In genomic region chr11:28760676-28761390, GRCh38 we compare ENCODE assay signal across 15 cellular contexts.
DNase-seq lines count a peak whose midpoint lies in the region; ATAC-seq and TF ChIP-seq lines count a peak whose summit lies in the region.
"Had no signal": no experiment of that assay in that cellular context is flagged by ENCODE, and none has a peak within 500 bp of the region (broad histone marks: within the 10 kb centered on the region; RNA-seq: fewer than 3 reads in every experiment).

No MANE protein-coding gene starts in this region.

- no peak overlapping the region for H3K23ac ChIP-seq in trophoblast cell (ENCODE audit: low read length)

- no peaks in the 10 kb centered on the region for H3K9me3 Mint-ChIP-seq in GM23338

- no peak overlapping the region for H3K4ac ChIP-seq in trophoblast cell (ENCODE audit: low read depth, low read length)

- H4K20me1 ChIP-seq in GM23338 (replicated peaks; ENCODE audit: insufficient read depth) (no peaks in the 10 kb centered on the region), mammary epithelial cell (ENCODE audit: insufficient read depth, low read length) (no peaks in the 10 kb centered on the region)

- no peak overlapping the region for H2BK5ac ChIP-seq in trophoblast cell (ENCODE audit: low read depth, low read length, poor library complexity)

- no peak overlapping the region for H2BK120ac ChIP-seq in trophoblast cell (ENCODE audit: insufficient read depth, low read length, poor library complexity)

- H3K4me2 ChIP-seq in GM23338 (0 out of 2 replicates have a peak overlapping the region, but pooled peaks have one; percentile 47), mammary epithelial cell (ENCODE audit: insufficient read depth, low read depth, low read length) (no peak overlapping the region), trophoblast cell (ENCODE audit: low read length) (no peak overlapping the region)

- H3K14ac ChIP-seq in trophoblast cell (ENCODE audit: low read length): no peak overlapping the region

- no TSS peak for BruUV-seq in mammary epithelial cell (replicated peaks; lab: Mats Ljungman, UMichigan)

- H3K4me1 ChIP-seq in GM23338 (ENCODE audit: insufficient read depth): peaks cover 11% of the 10 kb centered on the region
- peaks cover 37% of the 10 kb centered on the region for H3K4me1 ChIP-seq in mammary epithelial cell (ENCODE audit: insufficient read depth, low read length)
- H3K4me1 ChIP-seq in trophoblast cell (ENCODE audit: control insufficient read depth in 1 of 2, insufficient read depth in 2 of 2, low read length in 2 of 2): no peaks in the 10 kb centered on the region
- H3K4me1 ChIP-seq: esophagus squamous epithelium had no signal

- H3K79me2 ChIP-seq in GM23338 (replicated peaks; ENCODE audit: insufficient read depth) (no peaks in the 10 kb centered on the region), mammary epithelial cell (ENCODE audit: insufficient read depth, low read length) (no peaks in the 10 kb centered on the region), trophoblast cell (ENCODE audit: control insufficient read depth, insufficient read depth, low read length, poor library complexity) (no peaks in the 10 kb centered on the region)

- in situ Hi-C loops in mammary epithelial cell (cut with MboI; ENCODE audit: low sequenced_read_pairs in 2 of 2): no loop called here

- ATAC-seq in GM23338 (no peak), HG03175 (IDR thresholded peaks at IDR 0.05; ENCODE audit: unreplicated experiment) (no peak), GM21576 (IDR thresholded peaks at IDR 0.05; ENCODE audit: unreplicated experiment) (no peak)

- no peak overlapping the region for H3K4me3 Mint-ChIP-seq in GM23338
- H3K4me3 Mint-ChIP-seq: CD4-positive, CD25-positive, alpha-beta regulatory T cell had no signal

- H3K4me3 ChIP-seq in GM23338 (no peak overlapping the region), mammary epithelial cell (replicated peaks in 1 of 3; ENCODE audit: insufficient read depth in 1 of 3, low read depth in 2 of 3, low read length in 3 of 3) (no peak overlapping the region), trophoblast cell (ENCODE audit: low read depth, low read length) (no peak overlapping the region)
- H3K4me3 ChIP-seq: esophagus squamous epithelium, ovary, SK-N-MC had no signal

- WGBS in mammary epithelial cell (ENCODE audit: low coverage, missing lambda C conversion rate): 89% methylated on average over 8 of the region's 8 CpGs
- WGBS in trophoblast cell (ENCODE audit: extremely low coverage, insufficient coverage, insufficient read length): no CpG with 5 or more reads among the region's 8 CpGs

- no peaks in the 10 kb centered on the region for H3F3A ChIP-seq in GM23338 (replicated peaks; ENCODE audit: low read depth)

- peaks cover 19% of the 10 kb centered on the region for H3K4me1 Mint-ChIP-seq in GM23338
- H3K4me1 Mint-ChIP-seq: CD4-positive, CD25-positive, alpha-beta regulatory T cell had no signal

- CTCF ChIA-PET in mammary epithelial cell (lab: Charles Lee; ENCODE audit: low non-redundant PET): no interaction called here

- dilution Hi-C loops in mammary epithelial cell (cut with HindIII; ENCODE audit: low sequenced_read_pairs): no loop called here

- H4K91ac ChIP-seq in trophoblast cell (ENCODE audit: low read depth, low read length): no peak overlapping the region

- H3K36me3 ChIP-seq in GM23338 (ENCODE audit: insufficient read depth) (no peaks in the 10 kb centered on the region), mammary epithelial cell (ENCODE audit: insufficient read depth, low read length) (no peaks in the 10 kb centered on the region), trophoblast cell (ENCODE audit: control insufficient read depth in 1 of 2, insufficient read depth in 2 of 2, low read length in 2 of 2) (no peaks in the 10 kb centered on the region)
- H3K36me3 ChIP-seq: esophagus squamous epithelium, ovary had no signal

- no peak for TF ChIP-seq CTCF in GM23338 (conservative IDR thresholded peaks at IDR 0.05; ENCODE audit: low read depth in 2 of 2)
- no peak for TF ChIP-seq CTCF in mammary epithelial cell (conservative IDR thresholded peaks at IDR 0.05 in 1 of 2, IDR thresholded peaks at IDR 0.05 in 1 of 2; ENCODE audit: extremely low read depth in 1 of 2, insufficient read depth in 1 of 2, low read depth in 1 of 2, low read length in 2 of 2)

- no peak for DNase-seq in GM23338 (ENCODE audit: low spot score)
- DNase-seq in NCI-H345 treated with DMSO at 0.1 percent for 48 hours (lab: John Stamatoyannopoulos, UW; ENCODE audit: unreplicated experiment): peak; percentile 60
- peak; percentile 45 for DNase-seq in mammary epithelial cell
- no peak for DNase-seq in trophoblast cell
- no peak for DNase-seq in putamen (ENCODE audit: low spot score)
- DNase-seq in stimulated activated CD8-positive, alpha-beta memory T cell treated with anti-CD3 and anti-CD28 coated beads, Interleukin-4, amount 100 ng/mL, for 48 hours: no peak
- DNase-seq: activated naive CD4-positive, alpha-beta T cell treated with anti-CD3 and anti-CD28 coated beads, Interleukin-2, amount 50 U/mL, for 16 hours; CD4-positive, CD25-positive, alpha-beta regulatory T cell; esophagus squamous epithelium; ovary; stimulated activated CD4-positive, alpha-beta T cell treated with anti-CD3 and anti-CD28 coated beads, Interleukin-12 subunit alpha, Interleukin-12 subunit beta, amount 100 ng/mL, for 4 hours had no signal

- H3K36me3 Mint-ChIP-seq in GM23338 (ENCODE audit: low read depth): no peaks in the 10 kb centered on the region
- H3K36me3 Mint-ChIP-seq: CD4-positive, CD25-positive, alpha-beta regulatory T cell had no signal

- no peaks in the 10 kb centered on the region for H3K27me3 Mint-ChIP-seq in GM23338 (ENCODE audit: insufficient read depth, low read depth, poor library complexity)
- H3K27me3 Mint-ChIP-seq: CD4-positive, CD25-positive, alpha-beta regulatory T cell had no signal

- H3K9ac ChIP-seq in mammary epithelial cell (ENCODE audit: insufficient read depth, low read length): no peak overlapping the region
- no peak overlapping the region for H3K9ac ChIP-seq in trophoblast cell (ENCODE audit: low read length)

- no peaks in the 10 kb centered on the region for H3K27me3 ChIP-seq in GM23338 (ENCODE audit: insufficient read depth)
- no peaks in the 10 kb centered on the region for H3K27me3 ChIP-seq in mammary epithelial cell (ENCODE audit: insufficient read depth, low read length)
- no peaks in the 10 kb centered on the region for H3K27me3 ChIP-seq in trophoblast cell (ENCODE audit: insufficient read depth, low read length)
- H3K27me3 ChIP-seq: esophagus squamous epithelium, ovary had no signal

- no peaks in the 10 kb centered on the region for H3K79me1 ChIP-seq in trophoblast cell (ENCODE audit: low read length)

- intact Hi-C loops in mammary epithelial cell (cut with micrococcal nuclease): no loop called here

- peak overlapping the region; percentile 82 for H2AFZ ChIP-seq in GM23338
- peak overlapping the region; percentile 42 for H2AFZ ChIP-seq in mammary epithelial cell (ENCODE audit: low read depth, low read length)
- H2AFZ ChIP-seq in trophoblast cell (ENCODE audit: insufficient read depth, low read length, poor library complexity): no peak overlapping the region

- H4K8ac ChIP-seq in trophoblast cell (ENCODE audit: low read depth, low read length): no peak overlapping the region

- H2AK5ac ChIP-seq in trophoblast cell (ENCODE audit: low read length): no peak overlapping the region

- H2BK12ac ChIP-seq in trophoblast cell (ENCODE audit: low read length): peak overlapping the region; percentile 31

- no peak overlapping the region for H4K12ac ChIP-seq in trophoblast cell (ENCODE audit: low read depth, low read length)

- no peaks in the 10 kb centered on the region for H3K9me3 ChIP-seq in mammary epithelial cell (replicated peaks; ENCODE audit: insufficient read depth, low read length)
- H3K9me3 ChIP-seq in trophoblast cell (ENCODE audit: insufficient read depth, low read depth, low read length): no peaks in the 10 kb centered on the region
- H3K9me3 ChIP-seq: esophagus squamous epithelium, ovary had no signal

- H3K27ac Mint-ChIP-seq in GM23338: no peak overlapping the region; the same call in 1 of the 2 replicates
- H3K27ac Mint-ChIP-seq: CD4-positive, CD25-positive, alpha-beta regulatory T cell had no signal

- no peak overlapping the region for H3K18ac ChIP-seq in trophoblast cell (ENCODE audit: low read length)

- H3K9me2 ChIP-seq in GM23338 (ENCODE audit: insufficient read depth): peaks cover under 1% of the 10 kb centered on the region; the same call in 1 of the 2 replicates

- no peak overlapping the region for H3K27ac ChIP-seq in GM23338 (ENCODE audit: low read depth)
- H3K27ac ChIP-seq in mammary epithelial cell (ENCODE audit: insufficient read depth, low read depth, low read length): no peak overlapping the region
- no peak overlapping the region for H3K27ac ChIP-seq in trophoblast cell (ENCODE audit: low read depth, low read length)
- H3K27ac ChIP-seq: esophagus squamous epithelium, ovary, SK-N-MC, VCaP had no signal

TF ChIP-seq in GM23338, 12 proteins besides CTCF, POLR2A, EP300 and RAD21 (continues in another document):
- TF ChIP-seq ZNF331 (CRISPR knock-in tag; IDR thresholded peaks at IDR 0.05; ENCODE audit: low read depth) (no peak), CREB1 (CRISPR knock-in tag; IDR thresholded peaks at IDR 0.05; ENCODE audit: low read depth) (no peak), EZH2 (IDR thresholded peaks at IDR 0.05; ENCODE audit: low read depth, unreplicated experiment) (no peak), NANOG (IDR thresholded peaks at IDR 0.05; ENCODE audit: borderline replicate concordance) (no peak), JUNB (IDR thresholded peaks at IDR 0.05; ENCODE audit: unreplicated experiment) (no peak), EZH2phosphoT487 (IDR thresholded peaks at IDR 0.05; ENCODE audit: unreplicated experiment) (no peak), STAT1 (IDR thresholded peaks at IDR 0.05; ENCODE audit: unreplicated experiment) (no peak), ETS1 (IDR thresholded peaks at IDR 0.05) (no peak)

Comparison
In these comparisons a context has a peak if more than half of its experiments do, and no peak if none do; other contexts are left out.
1. DNase-seq: peak in NCI-H345 treated with DMSO at 0.1 percent for 48 hours (single experiment) and mammary epithelial cell (single experiment); none in GM23338 (single experiment), trophoblast cell (0 of 2), putamen (single experiment) and stimulated activated CD8-positive, alpha-beta memory T cell treated with anti-CD3 and anti-CD28 coated beads, Interleukin-4, amount 100 ng/mL, for 48 hours (single experiment).